In genomic region chr2:60581461-60582282, GRCh38 we compare ENCODE assay signal across 1 cellular context.
TF ChIP-seq lines count a peak whose summit lies in the region.

No MANE protein-coding gene starts in this region.

TF ChIP-seq in HepG2, 621 proteins besides CTCF, POLR2A, EP300 and RAD21 (continued from another document and continues in another):
- TF ChIP-seq ZNF704 (CRISPR knock-in tag; IDR thresholded peaks at IDR 0.05; ENCODE audit: borderline replicate concordance) (no peak), CENPX (CRISPR knock-in tag; IDR thresholded peaks at IDR 0.05) (no peak), ISL2 (CRISPR knock-in tag; IDR thresholded peaks at IDR 0.05) (no peak), TEAD3 (CRISPR knock-in tag; optimal IDR thresholded peaks at IDR 0.05; ENCODE audit: borderline replicate concordance) (peak; percentile 57), ARNT (IDR thresholded peaks at IDR 0.05) (no peak), KLF13 (CRISPR knock-in tag; IDR thresholded peaks at IDR 0.05) (no peak), RELA (CRISPR knock-in tag; IDR thresholded peaks at IDR 0.05) (0 out of 2 replicates have a peak, but pooled peaks have one; percentile 50), NAIF1 (CRISPR knock-in tag; IDR thresholded peaks at IDR 0.05; ENCODE audit: borderline replicate concordance) (no peak), ZFP82 (CRISPR knock-in tag; IDR thresholded peaks at IDR 0.05; ENCODE audit: borderline replicate concordance) (no peak), ARHGAP35 (CRISPR knock-in tag; IDR thresholded peaks at IDR 0.05; ENCODE audit: borderline replicate concordance) (no peak; the same call in 1 of the 2 replicates), ZSCAN12 (CRISPR knock-in tag; IDR thresholded peaks at IDR 0.05) (no peak), NBN (conservative IDR thresholded peaks at IDR 0.05) (no peak), ZNF816 (CRISPR knock-in tag; IDR thresholded peaks at IDR 0.05; ENCODE audit: borderline replicate concordance) (no peak), JUNB (CRISPR knock-in tag; IDR thresholded peaks at IDR 0.05; ENCODE audit: borderline replicate concordance) (no peak), NCOR1 (IDR thresholded peaks at IDR 0.05; ENCODE audit: borderline replicate concordance, low read length) (no peak), CC2D1A (CRISPR knock-in tag; IDR thresholded peaks at IDR 0.05) (no peak), ZNF414 (CRISPR knock-in tag; IDR thresholded peaks at IDR 0.05) (no peak), TRIM24 (CRISPR knock-in tag; IDR thresholded peaks at IDR 0.05) (no peak), FOXA1 (IDR thresholded peaks at IDR 0.05) (no peak), FOXA1 (CRISPR knock-in tag; IDR thresholded peaks at IDR 0.05) (no peak), ZBTB39 (CRISPR knock-in tag; IDR thresholded peaks at IDR 0.05) (no peak), ZNF496 (CRISPR knock-in tag; IDR thresholded peaks at IDR 0.05; ENCODE audit: insufficient replicate concordance) (no peak), MXD4 (CRISPR knock-in tag; IDR thresholded peaks at IDR 0.05) (no peak), ZMYM4 (CRISPR knock-in tag; IDR thresholded peaks at IDR 0.05) (0 out of 2 replicates have a peak, but pooled peaks have one; percentile 33), HNRNPLL (IDR thresholded peaks at IDR 0.05; ENCODE audit: low read depth, low read length, poor library complexity, severe bottlenecking) (peak; percentile 65), MIXL1 (CRISPR knock-in tag; IDR thresholded peaks at IDR 0.05) (no peak), ZC3H4 (CRISPR knock-in tag; IDR thresholded peaks at IDR 0.05; ENCODE audit: borderline replicate concordance) (no peak), ZBED4 (CRISPR knock-in tag; IDR thresholded peaks at IDR 0.05; ENCODE audit: borderline replicate concordance) (no peak), PTBP1 (IDR thresholded peaks at IDR 0.05; ENCODE audit: low read depth, low read length, poor library complexity, severe bottlenecking) (no peak), GATAD2A (CRISPR knock-in tag; IDR thresholded peaks at IDR 0.05) (no peak), TFDP1 (CRISPR knock-in tag; IDR thresholded peaks at IDR 0.05; ENCODE audit: borderline replicate concordance) (peak; percentile 76; the same call in 1 of the 2 replicates), TBX3 (IDR thresholded peaks at IDR 0.05; ENCODE audit: borderline replicate concordance) (no peak), NFYB (CRISPR knock-in tag; IDR thresholded peaks at IDR 0.05) (no peak), SP2 (CRISPR knock-in tag; IDR thresholded peaks at IDR 0.05) (no peak), RFXAP (CRISPR knock-in tag; IDR thresholded peaks at IDR 0.05; ENCODE audit: borderline replicate concordance) (no peak), ELK4 (CRISPR knock-in tag; IDR thresholded peaks at IDR 0.05; ENCODE audit: borderline replicate concordance) (no peak), HES4 (CRISPR knock-in tag; IDR thresholded peaks at IDR 0.05; ENCODE audit: borderline replicate concordance) (no peak), KDM5B (CRISPR knock-in tag; IDR thresholded peaks at IDR 0.05; ENCODE audit: borderline replicate concordance) (peak; percentile 32; the same call in 1 of the 2 replicates), SMAD1 (CRISPR knock-in tag; IDR thresholded peaks at IDR 0.05; ENCODE audit: borderline replicate concordance, low read depth) (peak; percentile 48; the same call in 1 of the 2 replicates)
- TF ChIP-seq, protein P1, sequence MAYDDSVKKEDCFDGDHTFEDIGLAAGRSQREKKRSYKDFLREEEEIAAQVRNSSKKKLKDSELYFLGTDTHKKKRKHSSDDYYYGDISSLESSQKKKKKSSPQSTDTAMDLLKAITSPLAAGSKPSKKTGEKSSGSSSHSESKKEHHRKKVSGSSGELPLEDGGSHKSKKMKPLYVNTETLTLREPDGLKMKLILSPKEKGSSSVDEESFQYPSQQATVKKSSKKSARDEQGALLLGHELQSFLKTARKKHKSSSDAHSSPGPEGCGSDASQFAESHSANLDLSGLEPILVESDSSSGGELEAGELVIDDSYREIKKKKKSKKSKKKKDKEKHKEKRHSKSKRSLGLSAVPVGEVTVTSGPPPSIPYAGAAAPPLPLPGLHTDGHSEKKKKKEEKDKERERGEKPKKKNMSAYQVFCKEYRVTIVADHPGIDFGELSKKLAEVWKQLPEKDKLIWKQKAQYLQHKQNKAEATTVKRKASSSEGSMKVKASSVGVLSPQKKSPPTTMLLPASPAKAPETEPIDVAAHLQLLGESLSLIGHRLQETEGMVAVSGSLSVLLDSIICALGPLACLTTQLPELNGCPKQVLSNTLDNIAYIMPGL (CRISPR knock-in tag; IDR thresholded peaks at IDR 0.05; ENCODE audit: borderline replicate concordance in 1 of 2, low read depth in 1 of 2) = peak; percentile 69 to 71; a peak in 2 of 4 replicates
- TF ChIP-seq, protein P2, sequence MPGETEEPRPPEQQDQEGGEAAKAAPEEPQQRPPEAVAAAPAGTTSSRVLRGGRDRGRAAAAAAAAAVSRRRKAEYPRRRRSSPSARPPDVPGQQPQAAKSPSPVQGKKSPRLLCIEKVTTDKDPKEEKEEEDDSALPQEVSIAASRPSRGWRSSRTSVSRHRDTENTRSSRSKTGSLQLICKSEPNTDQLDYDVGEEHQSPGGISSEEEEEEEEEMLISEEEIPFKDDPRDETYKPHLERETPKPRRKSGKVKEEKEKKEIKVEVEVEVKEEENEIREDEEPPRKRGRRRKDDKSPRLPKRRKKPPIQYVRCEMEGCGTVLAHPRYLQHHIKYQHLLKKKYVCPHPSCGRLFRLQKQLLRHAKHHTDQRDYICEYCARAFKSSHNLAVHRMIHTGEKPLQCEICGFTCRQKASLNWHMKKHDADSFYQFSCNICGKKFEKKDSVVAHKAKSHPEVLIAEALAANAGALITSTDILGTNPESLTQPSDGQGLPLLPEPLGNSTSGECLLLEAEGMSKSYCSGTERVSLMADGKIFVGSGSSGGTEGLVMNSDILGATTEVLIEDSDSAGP (CRISPR knock-in tag; IDR thresholded peaks at IDR 0.05; ENCODE audit: borderline replicate concordance) = 0 out of 2 replicates have a peak, but pooled peaks have one; percentile 16
- TF ChIP-seq, protein P3, sequence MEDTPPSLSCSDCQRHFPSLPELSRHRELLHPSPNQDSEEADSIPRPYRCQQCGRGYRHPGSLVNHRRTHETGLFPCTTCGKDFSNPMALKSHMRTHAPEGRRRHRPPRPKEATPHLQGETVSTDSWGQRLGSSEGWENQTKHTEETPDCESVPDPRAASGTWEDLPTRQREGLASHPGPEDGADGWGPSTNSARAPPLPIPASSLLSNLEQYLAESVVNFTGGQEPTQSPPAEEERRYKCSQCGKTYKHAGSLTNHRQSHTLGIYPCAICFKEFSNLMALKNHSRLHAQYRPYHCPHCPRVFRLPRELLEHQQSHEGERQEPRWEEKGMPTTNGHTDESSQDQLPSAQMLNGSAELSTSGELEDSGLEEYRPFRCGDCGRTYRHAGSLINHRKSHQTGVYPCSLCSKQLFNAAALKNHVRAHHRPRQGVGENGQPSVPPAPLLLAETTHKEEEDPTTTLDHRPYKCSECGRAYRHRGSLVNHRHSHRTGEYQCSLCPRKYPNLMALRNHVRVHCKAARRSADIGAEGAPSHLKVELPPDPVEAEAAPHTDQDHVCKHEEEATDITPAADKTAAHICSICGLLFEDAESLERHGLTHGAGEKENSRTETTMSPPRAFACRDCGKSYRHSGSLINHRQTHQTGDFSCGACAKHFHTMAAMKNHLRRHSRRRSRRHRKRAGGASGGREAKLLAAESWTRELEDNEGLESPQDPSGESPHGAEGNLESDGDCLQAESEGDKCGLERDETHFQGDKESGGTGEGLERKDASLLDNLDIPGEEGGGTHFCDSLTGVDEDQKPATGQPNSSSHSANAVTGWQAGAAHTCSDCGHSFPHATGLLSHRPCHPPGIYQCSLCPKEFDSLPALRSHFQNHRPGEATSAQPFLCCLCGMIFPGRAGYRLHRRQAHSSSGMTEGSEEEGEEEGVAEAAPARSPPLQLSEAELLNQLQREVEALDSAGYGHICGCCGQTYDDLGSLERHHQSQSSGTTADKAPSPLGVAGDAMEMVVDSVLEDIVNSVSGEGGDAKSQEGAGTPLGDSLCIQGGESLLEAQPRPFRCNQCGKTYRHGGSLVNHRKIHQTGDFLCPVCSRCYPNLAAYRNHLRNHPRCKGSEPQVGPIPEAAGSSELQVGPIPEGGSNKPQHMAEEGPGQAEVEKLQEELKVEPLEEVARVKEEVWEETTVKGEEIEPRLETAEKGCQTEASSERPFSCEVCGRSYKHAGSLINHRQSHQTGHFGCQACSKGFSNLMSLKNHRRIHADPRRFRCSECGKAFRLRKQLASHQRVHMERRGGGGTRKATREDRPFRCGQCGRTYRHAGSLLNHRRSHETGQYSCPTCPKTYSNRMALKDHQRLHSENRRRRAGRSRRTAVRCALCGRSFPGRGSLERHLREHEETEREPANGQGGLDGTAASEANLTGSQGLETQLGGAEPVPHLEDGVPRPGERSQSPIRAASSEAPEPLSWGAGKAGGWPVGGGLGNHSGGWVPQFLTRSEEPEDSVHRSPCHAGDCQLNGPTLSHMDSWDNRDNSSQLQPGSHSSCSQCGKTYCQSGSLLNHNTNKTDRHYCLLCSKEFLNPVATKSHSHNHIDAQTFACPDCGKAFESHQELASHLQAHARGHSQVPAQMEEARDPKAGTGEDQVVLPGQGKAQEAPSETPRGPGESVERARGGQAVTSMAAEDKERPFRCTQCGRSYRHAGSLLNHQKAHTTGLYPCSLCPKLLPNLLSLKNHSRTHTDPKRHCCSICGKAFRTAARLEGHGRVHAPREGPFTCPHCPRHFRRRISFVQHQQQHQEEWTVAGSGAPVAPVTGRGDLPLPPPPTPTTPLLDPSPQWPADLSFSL (CRISPR knock-in tag; IDR thresholded peaks at IDR 0.05) = no peak
- TF ChIP-seq, protein P4, sequence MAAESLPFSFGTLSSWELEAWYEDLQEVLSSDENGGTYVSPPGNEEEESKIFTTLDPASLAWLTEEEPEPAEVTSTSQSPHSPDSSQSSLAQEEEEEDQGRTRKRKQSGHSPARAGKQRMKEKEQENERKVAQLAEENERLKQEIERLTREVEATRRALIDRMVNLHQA (CRISPR knock-in tag; IDR thresholded peaks at IDR 0.05) = no peak
